8 cellular contexts compared by ENCODE assay signal in genomic region chrY:21253455-21254248, GRCh38.
"Had no signal": no experiment of that assay in that cellular context is flagged by ENCODE, and none has a peak within 500 bp of the region (broad histone marks: within the 10 kb centered on the region; RNA-seq: fewer than 3 reads in every experiment).

No MANE protein-coding gene starts in this region.

- H3K9me3 Mint-ChIP-seq: naive B cell, T-cell had no signal

- H3K36me3 Mint-ChIP-seq: naive B cell had no signal

- DNase-seq: activated T-cell treated with anti-CD3 and anti-CD28 coated beads, Interleukin-2, amount 50 U/mL, for 1 hour; brain microvascular endothelial cell; dermis blood vessel endothelial cell; hippocampal formation; midbrain; naive B cell; T-cell had no signal

- ATAC-seq: esophagus mucosa had no signal

- H3K27me3 Mint-ChIP-seq: naive B cell, T-cell had no signal
